Comparison of ENCODE assay signal across 19 cellular contexts in the genomic region with DNA sequence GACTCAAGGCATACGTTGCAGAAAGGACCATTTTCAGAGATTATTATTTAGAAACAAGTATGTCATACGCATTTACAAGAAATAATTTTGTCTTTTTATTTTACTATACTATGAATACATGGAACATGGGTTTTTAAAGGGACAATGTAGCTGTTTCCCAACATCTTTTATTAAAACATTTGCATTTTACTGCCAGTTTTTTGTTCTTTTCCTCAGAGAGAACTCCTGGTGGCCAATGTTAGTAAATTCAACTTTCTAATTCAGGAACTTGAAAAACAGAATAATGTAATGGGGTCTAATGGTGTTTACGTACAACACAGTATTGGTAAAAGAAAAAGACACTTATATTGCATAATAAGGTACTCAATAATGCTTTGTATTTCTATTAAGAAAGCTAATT. TPM values are rescaled to one million over a fixed set of nuclear protein-coding genes. Genes with fewer than 3 reads are reported as not detected.
DNase-seq lines count a peak whose midpoint lies in the region; ATAC-seq and TF ChIP-seq lines count a peak whose summit lies in the region.
"Had no signal": no experiment of that assay in that cellular context is flagged by ENCODE, and none has a peak within 500 bp of the region (broad histone marks: within the 10 kb centered on the region; RNA-seq: fewer than 3 reads in every experiment).

No MANE protein-coding gene starts in this region.

- H3K27me3 ChIP-seq in cardiac muscle cell (no peaks in the 10 kb centered on the region), right atrium auricular region (no peaks in the 10 kb centered on the region), foreskin keratinocyte (no peaks in the 10 kb centered on the region)
- H3K27me3 ChIP-seq: ovary, SJSA1, upper lobe of right lung had no signal

- peak; percentile 26 for TF ChIP-seq CTCF in cardiac muscle cell (IDR thresholded peaks at IDR 0.05; ENCODE audit: low read depth, low read length)
- TF ChIP-seq CTCF in right atrium auricular region (IDR thresholded peaks at IDR 0.05) = peak in 1 of 2 donors; percentile 39
- TF ChIP-seq CTCF in VCaP (conservative IDR thresholded peaks at IDR 0.05) = peak; percentile 46; the same call in 1 of the 2 replicates
- peak; percentile 41 for TF ChIP-seq CTCF in foreskin keratinocyte (conservative IDR thresholded peaks at IDR 0.05)
- TF ChIP-seq CTCF in type B pancreatic cell (conservative IDR thresholded peaks at IDR 0.05) = peak; percentile 67

- H3K9me3 ChIP-seq in cardiac muscle cell (ENCODE audit: low read depth) = no peaks in the 10 kb centered on the region
- H3K9me3 ChIP-seq in right atrium auricular region = no peaks in the 10 kb centered on the region
- H3K9me3 ChIP-seq: ovary, SJSA1, upper lobe of right lung had no signal

- H3K9me3 Mint-ChIP-seq in type B pancreatic cell = peaks cover 4% of the 10 kb centered on the region
- H3K9me3 Mint-ChIP-seq: activated naive CD4-positive, alpha-beta T cell treated with anti-CD3 and anti-CD28 coated beads for 36 hours had no signal

- no peak for ATAC-seq in foreskin keratinocyte
- ATAC-seq: activated CD8-positive, alpha-beta memory T cell treated with anti-CD3 and anti-CD28 coated beads, Interleukin-2, amount 10 ng/mL, durations not matched to agents 7 days and 5 days; esophagus mucosa; upper lobe of right lung had no signal

- H3K36me3 ChIP-seq in cardiac muscle cell (no peaks in the 10 kb centered on the region), right atrium auricular region (no peaks in the 10 kb centered on the region)
- H3K36me3 ChIP-seq: ovary, SJSA1, upper lobe of right lung had no signal

- H3K27ac Mint-ChIP-seq in type B pancreatic cell = no peak overlapping the region
- H3K27ac Mint-ChIP-seq: activated CD8-positive, alpha-beta memory T cell treated with anti-CD3 and anti-CD28 coated beads, Interleukin-2, amount 10 ng/mL, durations not matched to agents 7 days and 5 days; activated naive CD4-positive, alpha-beta T cell treated with anti-CD3 and anti-CD28 coated beads for 36 hours had no signal

- DNase-seq in cardiac muscle cell (ENCODE audit: low read depth in 1 of 2, low spot score in 1 of 2) (no peak), right atrium auricular region (ENCODE audit: low spot score) (no peak), foreskin keratinocyte (no peak), type B pancreatic cell (ENCODE audit: extremely low spot score, unreplicated experiment) (no peak), NCI-H524 (lab: John Stamatoyannopoulos, UW) (no peak), foreskin melanocyte (no peak), substantia nigra (lab: John Stamatoyannopoulos, UW) (no peak)
- DNase-seq: activated CD8-positive, alpha-beta memory T cell treated with anti-CD3 and anti-CD28 coated beads, Interleukin-2, amount 10 ng/mL, durations not matched to agents 7 days and 5 days; activated naive CD4-positive, alpha-beta T cell treated with anti-CD3 and anti-CD28 coated beads for 36 hours; cerebellar nuclear complex; DMS153; NCI-H2081; NCI-H82; ovary; upper lobe of right lung had no signal

- H3K4me3 Mint-ChIP-seq in type B pancreatic cell = no peak overlapping the region
- H3K4me3 Mint-ChIP-seq: activated CD8-positive, alpha-beta memory T cell treated with anti-CD3 and anti-CD28 coated beads, Interleukin-2, amount 10 ng/mL, durations not matched to agents 7 days and 5 days; activated naive CD4-positive, alpha-beta T cell treated with anti-CD3 and anti-CD28 coated beads for 36 hours had no signal

- H3K4me1 ChIP-seq in cardiac muscle cell (ENCODE audit: low read depth) (no peaks in the 10 kb centered on the region), right atrium auricular region (no peaks in the 10 kb centered on the region), foreskin keratinocyte (peaks cover 9% of the 10 kb centered on the region)
- H3K4me1 ChIP-seq: upper lobe of right lung had no signal

- no peaks in the 10 kb centered on the region for H3K27me3 Mint-ChIP-seq in type B pancreatic cell
- H3K27me3 Mint-ChIP-seq: activated CD8-positive, alpha-beta memory T cell treated with anti-CD3 and anti-CD28 coated beads, Interleukin-2, amount 10 ng/mL, durations not matched to agents 7 days and 5 days had no signal

- no peak overlapping the region for H3K27ac ChIP-seq in cardiac muscle cell
- no peak overlapping the region for H3K27ac ChIP-seq in right atrium auricular region
- peak overlapping the region; percentile 84 for H3K27ac ChIP-seq in VCaP
- no peak overlapping the region for H3K27ac ChIP-seq in foreskin keratinocyte
- no peak overlapping the region for H3K27ac ChIP-seq in substantia nigra (ENCODE audit: low read depth, low read length, poor library complexity, severe bottlenecking)
- H3K27ac ChIP-seq: ovary, SJSA1, upper lobe of right lung had no signal

- H3K36me3 Mint-ChIP-seq in type B pancreatic cell = peaks cover 11% of the 10 kb centered on the region

- H3K4me1 Mint-ChIP-seq in type B pancreatic cell (ENCODE audit: unreplicated experiment) = no peaks in the 10 kb centered on the region

- no peak overlapping the region for H3K4me3 ChIP-seq in cardiac muscle cell
- H3K4me3 ChIP-seq in right atrium auricular region = no peak overlapping the region
- H3K4me3 ChIP-seq: lung, ovary, SJSA1, upper lobe of right lung had no signal

RNA-seq across cellular contexts. Expression of gene PRDM2, which starts 14.9 kb away (rescaled TPM):
- total RNA-seq in cardiac muscle cell = 11.9 and 26.0 TPM in 2 replicates
- polyA plus RNA-seq in cardiac muscle cell = 19.1 and 32.5 TPM in 2 replicates
- 10 to 100 TPM; 20.5 to 22.8 TPM for total RNA-seq in right atrium auricular region
- 19.0 and 19.1 TPM in 2 replicates for total RNA-seq in foreskin keratinocyte
- polyA plus RNA-seq in foreskin keratinocyte = 5.2 and 6.0 TPM in 2 replicates
- total RNA-seq in type B pancreatic cell (ENCODE audit: low replicate concordance) = 41.4 and 44.6 TPM in 2 replicates
